ENCODE assay signal across 8 cellular contexts in genomic region chr6:138815797-138816528, GRCh38. TPM values are rescaled to one million over a fixed set of nuclear protein-coding genes. Genes with fewer than 3 reads are reported as not detected.
A peak's percentile ranks its signal among the peaks of the same experiment; 100 is the strongest.
DNase-seq lines count a peak whose midpoint lies in the region; ATAC-seq and TF ChIP-seq lines count a peak whose summit lies in the region.

No MANE protein-coding gene starts in this region.

- TF ChIP-seq CTCF in heart left ventricle (IDR thresholded peaks at IDR 0.05) (peak; percentile 57 to 80 (median 76)), sigmoid colon (IDR thresholded peaks at IDR 0.05) (peak in 3 of 4 experiments; percentile 69 to 73 (median 73))

- H3K27ac ChIP-seq in heart left ventricle: peak overlapping the region in 1 of 12 donors; percentile 28
- peak overlapping the region in 1 of 4 donors; percentile 8 for H3K27ac ChIP-seq in sigmoid colon

- H3K4me1 Mint-ChIP-seq in activated T-helper 17 cell treated with anti-CD3 and anti-CD28 coated beads, Interleukin-2, amount 50 U/mL, for 72 hours: peaks cover 27% of the 10 kb centered on the region

- WGBS in heart left ventricle, 4 donors: 30 to 34% (median 32%) methylated on average over 4 of the region's 4 CpGs
- WGBS in sigmoid colon, 2 donors: 28 to 41% methylated on average over 4 of the region's 4 CpGs

- H3K36me3 ChIP-seq in heart left ventricle (no peaks in the 10 kb centered on the region), sigmoid colon (no peaks in the 10 kb centered on the region)

- intact Hi-C loops in heart left ventricle (cut with DNase I): loop anchor here (1.0 to 10.0 kb wide), 14 partner anchors 89 to 551 kb away; partner anchors contain the start of gene REPS1 (in 7 of the 10)
- intact Hi-C loops in sigmoid colon (cut with DNase I): loop anchor here (1.0 to 10.0 kb wide), 3 partner anchors 172 to 549 kb away; partner anchors contain the start of genes HECA and REPS1

- H3K27me3 Mint-ChIP-seq in activated T-helper 17 cell treated with anti-CD3 and anti-CD28 coated beads, Interleukin-2, amount 50 U/mL, for 72 hours: peaks cover 3% of the 10 kb centered on the region

- H3K4me1 ChIP-seq in heart left ventricle: peaks cover 0 to 15% (median 5%) of the 10 kb centered on the region in 12 donors
- H3K4me1 ChIP-seq in sigmoid colon: peaks cover 0 to 6% (median 0%) of the 10 kb centered on the region in 4 donors

- H3K4me3 ChIP-seq in heart left ventricle (no peak overlapping the region), sigmoid colon (no peak overlapping the region)

- no peaks in the 10 kb centered on the region for H3K9me3 Mint-ChIP-seq in activated T-helper 17 cell treated with anti-CD3 and anti-CD28 coated beads, Interleukin-2, amount 50 U/mL, for 72 hours

- DNase-seq in D341Med (ENCODE audit: low spot score) (peak; percentile 56), NCI-H345 treated with DMSO at 0.1 percent for 48 hours (lab: John Stamatoyannopoulos, UW; ENCODE audit: unreplicated experiment) (peak; percentile 82), heart left ventricle (no peak), sigmoid colon (no peak), islet precursor cell (no peak)

- H3K27me3 ChIP-seq in heart left ventricle: no peaks in the 10 kb centered on the region
- no peaks in the 10 kb centered on the region for H3K27me3 ChIP-seq in sigmoid colon

- no peak overlapping the region for H3K4me3 Mint-ChIP-seq in activated T-helper 17 cell treated with anti-CD3 and anti-CD28 coated beads, Interleukin-2, amount 50 U/mL, for 72 hours

- H3K9me3 ChIP-seq in heart left ventricle (no peaks in the 10 kb centered on the region), sigmoid colon (no peaks in the 10 kb centered on the region)

- no peak for TF ChIP-seq EP300 in sigmoid colon (IDR thresholded peaks at IDR 0.05)

- TF ChIP-seq POLR2A in heart left ventricle (IDR thresholded peaks at IDR 0.05) (no peak), sigmoid colon (IDR thresholded peaks at IDR 0.05) (no peak)

- ATAC-seq in GM19035 (IDR thresholded peaks at IDR 0.05; ENCODE audit: unreplicated experiment): peak; percentile 65
- ATAC-seq in HG03280 (IDR thresholded peaks at IDR 0.05; ENCODE audit: unreplicated experiment): peak; percentile 62
- ATAC-seq in activated T-helper 17 cell treated with anti-CD3 and anti-CD28 coated beads, Interleukin-2, amount 50 U/mL, for 72 hours (replicated peaks): peak; percentile 34
- ATAC-seq in heart left ventricle: peak; percentile 69 to 86 (median 78)

- H3K36me3 Mint-ChIP-seq in activated T-helper 17 cell treated with anti-CD3 and anti-CD28 coated beads, Interleukin-2, amount 50 U/mL, for 72 hours (ENCODE audit: low read depth): no peaks in the 10 kb centered on the region

- H3K27ac Mint-ChIP-seq in activated T-helper 17 cell treated with anti-CD3 and anti-CD28 coated beads, Interleukin-2, amount 50 U/mL, for 72 hours: peak overlapping the region; percentile 37

RNA-seq across cellular contexts. Expression of gene ECT2L, which starts 20.1 kb away (rescaled TPM):
- total RNA-seq in activated T-helper 17 cell treated with anti-CD3 and anti-CD28 coated beads, Interleukin-2, amount 50 U/mL, for 72 hours: under 1 TPM in 1 of 2 donors, not detected in 1; 0.11 TPM
- total RNA-seq in heart left ventricle (1 to 10 TPM; 1.3 to 6.0 (median 2.9) TPM), sigmoid colon (not detected)
- polyA plus RNA-seq in heart left ventricle (under 1 TPM; 0.19 to 0.46 TPM), sigmoid colon (under 1 TPM in 1 of 3 donors, not detected in 2; 0.04 TPM)

RNA-seq across cellular contexts. Expression of gene CCDC28A, which starts 42.4 kb away (rescaled TPM):
- 10 to 100 TPM; 16.8 to 28.2 TPM for total RNA-seq in activated T-helper 17 cell treated with anti-CD3 and anti-CD28 coated beads, Interleukin-2, amount 50 U/mL, for 72 hours
- total RNA-seq in heart left ventricle (10 to 100 TPM in 4 of 9 donors, 1 to 10 TPM in 5; 4.6 to 13.6 (median 7.8) TPM), sigmoid colon (10 to 100 TPM; 17.4 to 33.1 (median 21.7) TPM)
- polyA plus RNA-seq in heart left ventricle (10 to 100 TPM in 1 of 2 donors, 1 to 10 TPM in 1; 7.4 to 11.5 TPM), sigmoid colon (10 to 100 TPM; 26.5 to 49.5 (median 42.6) TPM)

Comparison
In these comparisons a context has a peak if more than half of its experiments do, and no peak if none do; other contexts are left out.
1. DNase-seq: peak in D341Med (single experiment) and NCI-H345 treated with DMSO at 0.1 percent for 48 hours (single experiment); none in heart left ventricle (0 of 5), sigmoid colon (single experiment) and islet precursor cell (single experiment).
2. Peak in every context shown above with its lines, with median percentiles within 50 percentile points of each other: ATAC-seq.